Comparison of ENCODE assay signal across 15 cellular contexts in the genomic region with DNA sequence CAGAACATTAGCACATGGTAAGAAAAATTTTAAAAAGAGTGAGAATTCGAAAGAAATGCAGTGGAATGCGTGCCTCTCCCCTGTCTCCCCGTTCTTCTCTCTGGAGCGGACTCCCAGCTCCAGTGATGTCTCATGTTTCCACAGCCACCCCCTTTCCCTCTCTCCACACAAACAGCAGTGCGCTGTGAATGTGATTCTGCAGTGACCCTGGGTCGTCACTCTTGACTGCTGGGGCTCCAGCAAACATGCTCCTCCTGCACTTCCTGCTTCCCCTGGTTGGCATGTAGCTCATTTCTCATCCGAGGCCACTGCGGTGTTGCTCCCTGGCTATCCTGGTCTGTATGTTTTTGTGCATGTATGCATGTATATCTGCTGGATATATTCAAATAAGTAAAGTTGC. TPM values are rescaled to one million over a fixed set of nuclear protein-coding genes. Genes with fewer than 3 reads are reported as not detected.
DNase-seq lines count a peak whose midpoint lies in the region; ATAC-seq lines count a peak whose summit lies in the region.
"Had no signal": no experiment of that assay in that cellular context is flagged by ENCODE, and none has a peak within 500 bp of the region (broad histone marks: within the 10 kb centered on the region; RNA-seq: fewer than 3 reads in every experiment).

No MANE protein-coding gene starts in this region.

- H3K4me3 ChIP-seq in BLaER1 (no peak overlapping the region), H7 (ENCODE audit: insufficient read depth, low read depth, low read length) (no peak overlapping the region)
- H3K4me3 ChIP-seq: breast epithelium, HAP-1 had no signal

- H3K36me3 ChIP-seq in BLaER1 (peaks cover 7% of the 10 kb centered on the region; the same call in 1 of the 2 replicates), H7 (replicated peaks; ENCODE audit: control insufficient read depth, insufficient read depth, low read length) (no peaks in the 10 kb centered on the region)
- H3K36me3 ChIP-seq: breast epithelium, HAP-1 had no signal

- peak overlapping the region in 5 of 6 donors; percentile 1 to 80 (median 31) for H3K27ac Mint-ChIP-seq in naive B cell

- H3K4me2 ChIP-seq in BLaER1: peak overlapping the region; percentile 71

- H4K20me1 ChIP-seq in BLaER1: peaks cover 86% of the 10 kb centered on the region

- DNase-seq in H7 (peak; percentile 50), dermis microvascular lymphatic vessel endothelial cell (ENCODE audit: low read depth in 2 of 2) (peak; percentile 41 to 58), naive B cell (no peak), HuH-7.5 (ENCODE audit: low spot score) (no peak), NCI-H1694 treated with DMSO at 0.1 percent for 48 hours (lab: John Stamatoyannopoulos, UW) (no peak), NCI-H1930 (lab: John Stamatoyannopoulos, UW) (no peak)
- DNase-seq: activated CD4-positive, alpha-beta T cell treated with anti-CD3 and anti-CD28 coated beads for 48 hours; DMS53; NCI-H1694; nucleus accumbens; RPMI8226 had no signal

- no peak overlapping the region for H3K4me3 Mint-ChIP-seq in naive B cell

- H3K27me3 Mint-ChIP-seq in naive B cell: no peaks in the 10 kb centered on the region

- peak overlapping the region; percentile 20; the same call in 1 of the 2 replicates for H3K9ac ChIP-seq in BLaER1

- H3K4me1 Mint-ChIP-seq in naive B cell: peaks cover 36 to 51% (median 38%) of the 10 kb centered on the region in 3 donors

- no peaks in the 10 kb centered on the region for H3K27me3 ChIP-seq in BLaER1
- H3K27me3 ChIP-seq in H7 (ENCODE audit: control insufficient read depth, insufficient read depth, low read length): no peaks in the 10 kb centered on the region
- H3K27me3 ChIP-seq: breast epithelium had no signal

- peaks cover 12% of the 10 kb centered on the region for H3K9me3 ChIP-seq in BLaER1
- H3K9me3 ChIP-seq: breast epithelium had no signal

- no peaks in the 10 kb centered on the region for H3K9me3 Mint-ChIP-seq in naive B cell

- peaks cover 0 to under 1% of the 10 kb centered on the region in 2 donors for H3K36me3 Mint-ChIP-seq in naive B cell

- ATAC-seq in naive B cell (ENCODE audit: low read depth in 2 of 2) (no peak), GM18520 (IDR thresholded peaks at IDR 0.05; ENCODE audit: unreplicated experiment) (no peak)

- H3K27ac ChIP-seq in BLaER1: peak overlapping the region; percentile 42; the same call in 1 of the 2 replicates

- peaks cover 83% of the 10 kb centered on the region for H3K4me1 ChIP-seq in BLaER1

RNA-seq across cellular contexts. Expression of a gene that starts 13.3 kb away (rescaled TPM):
- 10.3 and 10.6 TPM in 2 replicates for total RNA-seq in H7 (2014; rRNA removed; shearing (Covaris generic))
- 11.7 and 16.2 TPM in 2 replicates for total RNA-seq in dermis microvascular lymphatic vessel endothelial cell
- 1 to 10 TPM in 3 of 6 donors, under 1 TPM in 3; 0.04 to 1.7 (median 1.1) TPM for polyA plus RNA-seq in naive B cell (ENCODE audit: low read depth in 6 of 6)

Comparison
In these comparisons a context has a peak if more than half of its experiments do, and no peak if none do; other contexts are left out.
1. DNase-seq: peak in H7 (single experiment) and dermis microvascular lymphatic vessel endothelial cell (2 of 2); none in naive B cell (single experiment), HuH-7.5 (single experiment), NCI-H1694 treated with DMSO at 0.1 percent for 48 hours (single experiment) and NCI-H1930 (0 of 2).